Comparison of ENCODE assay signal across 40 cellular contexts in the genomic region with DNA sequence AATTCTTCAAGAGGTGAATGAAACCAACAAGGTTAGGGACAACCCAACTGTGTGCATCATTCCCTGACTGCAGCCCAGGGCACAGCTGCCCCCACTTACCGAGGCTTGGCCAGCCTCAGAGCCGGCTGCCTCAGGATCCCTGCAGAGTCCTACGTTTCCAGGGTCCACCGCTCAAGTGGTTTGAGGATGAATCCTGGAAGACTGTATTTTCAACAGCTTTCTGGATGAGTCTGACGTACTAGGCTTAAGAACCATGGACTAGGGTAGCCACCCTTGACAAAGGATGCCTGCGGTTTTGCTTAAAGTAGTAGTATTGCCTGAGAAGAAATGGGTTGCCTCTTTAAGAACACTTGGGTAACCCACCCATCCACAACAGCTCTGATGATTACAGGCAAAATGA.
"Had no signal": no experiment of that assay in that cellular context is flagged by ENCODE, and none has a peak within 500 bp of the region (broad histone marks: within the 10 kb centered on the region; RNA-seq: fewer than 3 reads in every experiment).

No MANE protein-coding gene starts in this region.

- H3K27ac ChIP-seq: adrenal gland, ascending aorta, body of pancreas, brain microvascular endothelial cell, breast epithelium, cardiac muscle cell had no signal

- FAIRE-seq: astrocyte had no signal

- H3K27ac Mint-ChIP-seq: activated naive CD4-positive, alpha-beta T cell treated with anti-CD3 and anti-CD28 coated beads for 36 hours; activated naive CD4-positive, alpha-beta T cell treated with anti-CD3 and anti-CD28 coated beads, Interleukin-2, amount 10 ng/mL, durations not matched to agents 7 days and 5 days; activated naive CD4-positive, alpha-beta T cell treated with anti-CD3 and anti-CD28 coated beads, Interleukin-2, amount 50 U/mL, for 72 hours; activated naive CD8-positive, alpha-beta T cell; activated naive CD8-positive, alpha-beta T cell treated with anti-CD3 and anti-CD28 coated beads for 36 hours; activated naive CD8-positive, alpha-beta T cell treated with anti-CD3 and anti-CD28 coated beads, Interleukin-2, amount 10 ng/mL, durations not matched to agents 7 days and 5 days; activated naive CD8-positive, alpha-beta T cell treated with anti-CD3 and anti-CD28 coated beads, Interleukin-2, amount 50 U/mL, for 24 hours; activated T-cell treated with anti-CD3 and anti-CD28 coated beads, Interleukin-2, amount 50 U/mL, for 24 hours; activated T-cell treated with anti-CD3 and anti-CD28 coated beads, Interleukin-2, amount 50 U/mL, for 72 hours; activated T-helper 1 cell treated with anti-CD3 and anti-CD28 coated beads, Interleukin-12 subunit alpha, Interleukin-12 subunit beta, Interleukin-2, Interleukin-4 antibody, amounts not matched to agents 30 ng/mL and 10 ng/mL and 1 ng/mL, durations not matched to agents 14 hours and 24 hours and 36 hours; activated T-helper 17 cell treated with anti-CD3 and anti-CD28 coated beads, Interleukin-2, amount 50 U/mL, for 72 hours; activated T-helper 2 cell treated with anti-CD3 and anti-CD28 coated beads, Interferon-gamma antibody, Interleukin-2, Interleukin-4, amounts not matched to agents 10 μg/mL and 5 μg/mL and 100 μg/mL, durations not matched to agents 14 hours and 24 hours and 36 hours; brain had no signal

- H3K36me3 ChIP-seq: adrenal gland, ascending aorta, brain microvascular endothelial cell, breast epithelium, cardiac muscle cell had no signal

- H3K9me3 ChIP-seq: adrenal gland, ascending aorta, body of pancreas, breast epithelium had no signal

- DNase-seq: activated effector memory CD4-positive, alpha-beta T cell treated with anti-CD3 and anti-CD28 coated beads, Interleukin-2, amount 50 U/mL, for 16 hours; activated effector memory CD4-positive, alpha-beta T cell treated with Interleukin-2 at 50 U/mL for 16 hours; activated gamma-delta T cell; activated gamma-delta T cell treated with Interleukin-2 at 50 U/mL for 16 hours; activated naive CD4-positive, alpha-beta T cell; activated naive CD4-positive, alpha-beta T cell treated with anti-CD3 and anti-CD28 coated beads for 36 hours; activated naive CD4-positive, alpha-beta T cell treated with anti-CD3 and anti-CD28 coated beads, Interleukin-2, amount 10 ng/mL, durations not matched to agents 7 days and 5 days; activated naive CD4-positive, alpha-beta T cell treated with anti-CD3 and anti-CD28 coated beads, Interleukin-2, amount 50 U/mL, for 16 hours; activated naive CD4-positive, alpha-beta T cell treated with Interleukin-2 at 50 U/mL for 16 hours; activated naive CD8-positive, alpha-beta T cell treated with anti-CD3 and anti-CD28 coated beads for 36 hours; activated naive CD8-positive, alpha-beta T cell treated with anti-CD3 and anti-CD28 coated beads, Interleukin-2, amount 10 ng/mL, durations not matched to agents 7 days and 5 days; activated naive CD8-positive, alpha-beta T cell treated with anti-CD3 and anti-CD28 coated beads, Interleukin-2, amount 50 U/mL, for 24 hours; activated T-cell treated with anti-CD3 and anti-CD28 coated beads for 4 hours; activated T-cell treated with anti-CD3 and anti-CD28 coated beads, Interleukin-2, amount 50 U/mL, for 1 hour; activated T-cell treated with anti-CD3 and anti-CD28 coated beads, Interleukin-2, amount 50 U/mL, for 24 hours; activated T-cell treated with anti-CD3 and anti-CD28 coated beads, Interleukin-2, amount 50 U/mL, for 4 hours; activated T-cell treated with anti-CD3 and anti-CD28 coated beads, Interleukin-2, amount 50 U/mL, for 48 hours; activated T-cell treated with anti-CD3 and anti-CD28 coated beads, Interleukin-2, amount 50 U/mL, for 72 hours; adrenal gland; amniotic stem cell; amygdala; anterior cingulate cortex; aorta; body of pancreas; brain microvascular endothelial cell; caudate nucleus; central memory CD4-positive, alpha-beta T cell; cerebellar nuclear complex had no signal

- H3K4me3 ChIP-seq: adrenal gland, ascending aorta, body of pancreas, breast epithelium, cardiac muscle cell had no signal

- H3K27me3 ChIP-seq: adrenal gland, ascending aorta, body of pancreas, brain microvascular endothelial cell, breast epithelium, cardiac muscle cell had no signal

- H3K36me3 Mint-ChIP-seq: activated naive CD4-positive, alpha-beta T cell treated with anti-CD3 and anti-CD28 coated beads, Interleukin-2, amount 10 ng/mL, durations not matched to agents 7 days and 5 days; activated naive CD4-positive, alpha-beta T cell treated with anti-CD3 and anti-CD28 coated beads, Interleukin-2, amount 50 U/mL, for 72 hours; brain had no signal

- ATAC-seq: activated naive CD4-positive, alpha-beta T cell treated with anti-CD3 and anti-CD28 coated beads, Interleukin-2, amount 50 U/mL, for 72 hours; activated T-cell treated with anti-CD3 and anti-CD28 coated beads, Interleukin-2, amount 50 U/mL, for 4 hours; activated T-cell treated with anti-CD3 and anti-CD28 coated beads, Interleukin-2, amount 50 U/mL, for 72 hours; activated T-helper 17 cell treated with anti-CD3 and anti-CD28 coated beads, Interleukin-2, amount 50 U/mL, for 72 hours; body of pancreas had no signal

- H3K4me3 Mint-ChIP-seq: activated naive CD4-positive, alpha-beta T cell treated with anti-CD3 and anti-CD28 coated beads for 36 hours; activated naive CD4-positive, alpha-beta T cell treated with anti-CD3 and anti-CD28 coated beads, Interleukin-2, amount 10 ng/mL, durations not matched to agents 7 days and 5 days; activated naive CD4-positive, alpha-beta T cell treated with anti-CD3 and anti-CD28 coated beads, Interleukin-2, amount 50 U/mL, for 24 hours; activated naive CD8-positive, alpha-beta T cell; activated naive CD8-positive, alpha-beta T cell treated with anti-CD3 and anti-CD28 coated beads for 36 hours; activated naive CD8-positive, alpha-beta T cell treated with anti-CD3 and anti-CD28 coated beads, Interleukin-2, amount 10 ng/mL, durations not matched to agents 7 days and 5 days; activated naive CD8-positive, alpha-beta T cell treated with anti-CD3 and anti-CD28 coated beads, Interleukin-2, amount 50 U/mL, for 24 hours; activated T-cell treated with anti-CD3 and anti-CD28 coated beads, Interleukin-2, amount 50 U/mL, for 24 hours; activated T-cell treated with anti-CD3 and anti-CD28 coated beads, Interleukin-2, amount 50 U/mL, for 4 hours; activated T-cell treated with anti-CD3 and anti-CD28 coated beads, Interleukin-2, amount 50 U/mL, for 72 hours; activated T-helper 1 cell treated with anti-CD3 and anti-CD28 coated beads, Interleukin-12 subunit alpha, Interleukin-12 subunit beta, Interleukin-2, Interleukin-4 antibody, amounts not matched to agents 30 ng/mL and 10 ng/mL and 1 ng/mL, durations not matched to agents 14 hours and 24 hours and 36 hours; activated T-helper 17 cell treated with anti-CD3 and anti-CD28 coated beads, Interleukin-2, amount 50 U/mL, for 72 hours; brain; central memory CD8-positive, alpha-beta T cell had no signal

- H3K4me1 ChIP-seq: adrenal gland, breast epithelium had no signal

- H3K27me3 Mint-ChIP-seq: activated naive CD4-positive, alpha-beta T cell treated with anti-CD3 and anti-CD28 coated beads, Interleukin-2, amount 10 ng/mL, durations not matched to agents 7 days and 5 days; activated naive CD4-positive, alpha-beta T cell treated with anti-CD3 and anti-CD28 coated beads, Interleukin-2, amount 50 U/mL, for 24 hours; activated naive CD8-positive, alpha-beta T cell; activated naive CD8-positive, alpha-beta T cell treated with anti-CD3 and anti-CD28 coated beads for 36 hours; activated naive CD8-positive, alpha-beta T cell treated with anti-CD3 and anti-CD28 coated beads, Interleukin-2, amount 10 ng/mL, durations not matched to agents 7 days and 5 days; activated naive CD8-positive, alpha-beta T cell treated with anti-CD3 and anti-CD28 coated beads, Interleukin-2, amount 50 U/mL, for 24 hours; activated T-cell treated with anti-CD3 and anti-CD28 coated beads, Interleukin-2, amount 50 U/mL, for 24 hours; activated T-helper 17 cell treated with anti-CD3 and anti-CD28 coated beads, Interleukin-2, amount 50 U/mL, for 72 hours; brain; central memory CD8-positive, alpha-beta T cell had no signal

- H3K4me1 Mint-ChIP-seq: activated naive CD4-positive, alpha-beta T cell treated with anti-CD3 and anti-CD28 coated beads, Interleukin-2, amount 10 ng/mL, durations not matched to agents 7 days and 5 days; activated naive CD4-positive, alpha-beta T cell treated with anti-CD3 and anti-CD28 coated beads, Interleukin-2, amount 50 U/mL, for 24 hours; activated naive CD8-positive, alpha-beta T cell treated with anti-CD3 and anti-CD28 coated beads for 36 hours; activated naive CD8-positive, alpha-beta T cell treated with anti-CD3 and anti-CD28 coated beads, Interleukin-2, amount 10 ng/mL, durations not matched to agents 7 days and 5 days; activated naive CD8-positive, alpha-beta T cell treated with anti-CD3 and anti-CD28 coated beads, Interleukin-2, amount 50 U/mL, for 24 hours; activated T-helper 17 cell treated with anti-CD3 and anti-CD28 coated beads, Interleukin-2, amount 50 U/mL, for 72 hours; central memory CD8-positive, alpha-beta T cell had no signal

- H3K9me3 Mint-ChIP-seq: activated naive CD4-positive, alpha-beta T cell treated with anti-CD3 and anti-CD28 coated beads for 36 hours; activated naive CD4-positive, alpha-beta T cell treated with anti-CD3 and anti-CD28 coated beads, Interleukin-2, amount 10 ng/mL, durations not matched to agents 7 days and 5 days; activated naive CD4-positive, alpha-beta T cell treated with anti-CD3 and anti-CD28 coated beads, Interleukin-2, amount 50 U/mL, for 24 hours; activated naive CD4-positive, alpha-beta T cell treated with anti-CD3 and anti-CD28 coated beads, Interleukin-2, amount 50 U/mL, for 72 hours; activated naive CD8-positive, alpha-beta T cell treated with anti-CD3 and anti-CD28 coated beads for 36 hours; activated naive CD8-positive, alpha-beta T cell treated with anti-CD3 and anti-CD28 coated beads, Interleukin-2, amount 10 ng/mL, durations not matched to agents 7 days and 5 days; activated naive CD8-positive, alpha-beta T cell treated with anti-CD3 and anti-CD28 coated beads, Interleukin-2, amount 50 U/mL, for 24 hours; activated T-cell treated with anti-CD3 and anti-CD28 coated beads, Interleukin-2, amount 50 U/mL, for 24 hours; activated T-cell treated with anti-CD3 and anti-CD28 coated beads, Interleukin-2, amount 50 U/mL, for 4 hours; activated T-cell treated with anti-CD3 and anti-CD28 coated beads, Interleukin-2, amount 50 U/mL, for 72 hours; activated T-helper 1 cell treated with anti-CD3 and anti-CD28 coated beads, Interleukin-12 subunit alpha, Interleukin-12 subunit beta, Interleukin-2, Interleukin-4 antibody, amounts not matched to agents 30 ng/mL and 10 ng/mL and 1 ng/mL, durations not matched to agents 14 hours and 24 hours and 36 hours; activated T-helper 17 cell treated with anti-CD3 and anti-CD28 coated beads, Interleukin-2, amount 50 U/mL, for 72 hours; activated T-helper 2 cell treated with anti-CD3 and anti-CD28 coated beads, Interferon-gamma antibody, Interleukin-2, Interleukin-4, amounts not matched to agents 10 μg/mL and 5 μg/mL and 100 μg/mL, durations not matched to agents 14 hours and 24 hours and 36 hours; brain; central memory CD8-positive, alpha-beta T cell had no signal
